8 cellular contexts compared by ENCODE assay signal in genomic region chr11:119092880-119093665, GRCh38. TPM values are rescaled to one million over a fixed set of nuclear protein-coding genes. Genes with fewer than 3 reads are reported as not detected.
A peak's percentile ranks its signal among the peaks of the same experiment; 100 is the strongest.
DNase-seq lines count a peak whose midpoint lies in the region; ATAC-seq and TF ChIP-seq lines count a peak whose summit lies in the region.

No MANE protein-coding gene starts in this region.

- H3K79me2 ChIP-seq in KMS-11 (ENCODE audit: insufficient read depth, low read depth) (peaks cover 24% of the 10 kb centered on the region), mammary epithelial cell (ENCODE audit: insufficient read depth, low read length) (peaks cover 41% of the 10 kb centered on the region)

- DNase-seq in Caco-2 (no peak), mammary epithelial cell (no peak), globus pallidus (ENCODE audit: low spot score) (no peak)

- H4K20me1 ChIP-seq in KMS-11 (ENCODE audit: insufficient read depth) (peaks cover 9% of the 10 kb centered on the region), mammary epithelial cell (ENCODE audit: insufficient read depth, low read length) (no peaks in the 10 kb centered on the region)

- H3K9me3 ChIP-seq in Caco-2, result no peaks in the 10 kb centered on the region
- H3K9me3 ChIP-seq in mammary epithelial cell (replicated peaks; ENCODE audit: insufficient read depth, low read length), result no peaks in the 10 kb centered on the region

- in situ Hi-C loops in mammary epithelial cell (cut with MboI; ENCODE audit: low sequenced_read_pairs in 2 of 2), result no loop called here

- POLR2A ChIA-PET in Caco-2 (lab: Charles Lee), result interaction anchor here (1.2 to 2.9 kb wide), 4 partner anchors 8 to 26 kb away, joined by 12 to 47 read pairs (median 14); partner anchors contain the start of genes HMBS and VPS11

- no peaks in the 10 kb centered on the region for H3K27me3 ChIP-seq in Caco-2 (replicated peaks; ENCODE audit: control insufficient read depth, insufficient read depth, low read length)
- no peaks in the 10 kb centered on the region for H3K27me3 ChIP-seq in KMS-11 (ENCODE audit: insufficient read depth, low read depth)
- H3K27me3 ChIP-seq in mammary epithelial cell (ENCODE audit: insufficient read depth, low read length), result no peaks in the 10 kb centered on the region

- dilution Hi-C loops in mammary epithelial cell (cut with HindIII; ENCODE audit: low sequenced_read_pairs), result no loop called here

- peak overlapping the region; percentile 98 for H3K27ac Mint-ChIP-seq in Caco-2 (ENCODE audit: unreplicated experiment)
- peak overlapping the region; percentile 45 to 94 (median 91) for H3K27ac Mint-ChIP-seq in nephron

- H3K4me3 ChIP-seq in Caco-2 (ENCODE audit: low read depth, low read length) (peak overlapping the region; percentile 95), KMS-11 (IDR thresholded peaks at IDR 0.05; ENCODE audit: insufficient read depth, low read depth, low read length) (no peak overlapping the region), mammary epithelial cell (replicated peaks in 1 of 3; ENCODE audit: insufficient read depth in 1 of 3, low read depth in 2 of 3, low read length in 3 of 3) (peak overlapping the region; percentile 66 to 87 (median 68))

- no peaks in the 10 kb centered on the region for H3K27me3 Mint-ChIP-seq in Caco-2 (ENCODE audit: insufficient read depth, unreplicated experiment)
- H3K27me3 Mint-ChIP-seq in nephron (ENCODE audit: low read depth), result peaks cover 3% of the 10 kb centered on the region

- H3K4me1 ChIP-seq in Caco-2 (peaks cover 15% of the 10 kb centered on the region), KMS-11 (ENCODE audit: low read depth, poor library complexity, severe bottlenecking) (peaks cover 21% of the 10 kb centered on the region), mammary epithelial cell (ENCODE audit: insufficient read depth, low read length) (peaks cover 17% of the 10 kb centered on the region)

- WGBS in mammary epithelial cell (ENCODE audit: low coverage, missing lambda C conversion rate), result 28% methylated on average over 12 of the region's 12 CpGs

- TF ChIP-seq CTCF in Caco-2 (IDR thresholded peaks at IDR 0.05; ENCODE audit: insufficient read depth in 1 of 2, low read depth in 1 of 2, low read length in 1 of 2, severe bottlenecking in 1 of 2, unreplicated experiment in 1 of 2) (no peak), KMS-11 (conservative IDR thresholded peaks at IDR 0.05; ENCODE audit: low read depth, low read length) (no peak), mammary epithelial cell (conservative IDR thresholded peaks at IDR 0.05 in 1 of 2, IDR thresholded peaks at IDR 0.05 in 1 of 2; ENCODE audit: extremely low read depth in 1 of 2, insufficient read depth in 1 of 2, low read depth in 1 of 2, low read length in 2 of 2) (no peak), nephron (IDR thresholded peaks at IDR 0.05; ENCODE audit: unreplicated experiment in 3 of 3) (no peak)

- CTCF ChIA-PET in Caco-2 (lab: Charles Lee), result interaction anchor here (0.9 to 2.2 kb wide), 2 partner anchors 8 to 37 kb away, joined by 3 to 10 read pairs; partner anchors contain the start of gene HMBS
- CTCF ChIA-PET in mammary epithelial cell (lab: Charles Lee; ENCODE audit: low non-redundant PET), result no interaction called here

- no peak overlapping the region for H2AFZ ChIP-seq in KMS-11 (ENCODE audit: low read depth)
- no peak overlapping the region for H2AFZ ChIP-seq in mammary epithelial cell (ENCODE audit: low read depth, low read length)

- H3K4me2 ChIP-seq in KMS-11 (peak overlapping the region; percentile 91), mammary epithelial cell (ENCODE audit: insufficient read depth, low read depth, low read length) (peak overlapping the region; percentile 89)

- H3K9ac ChIP-seq in KMS-11, result peak overlapping the region; percentile 87; the same call in 1 of the 2 replicates
- peak overlapping the region; percentile 69 for H3K9ac ChIP-seq in mammary epithelial cell (ENCODE audit: insufficient read depth, low read length)

- H3K36me3 Mint-ChIP-seq in Caco-2 (ENCODE audit: insufficient read depth, unreplicated experiment), result peaks cover 75% of the 10 kb centered on the region
- H3K36me3 Mint-ChIP-seq in nephron (ENCODE audit: low read depth), result peaks cover 37% of the 10 kb centered on the region

- BruUV-seq in Caco-2 (replicated peaks; lab: Mats Ljungman, UMichigan) (no TSS peak), mammary epithelial cell (replicated peaks; lab: Mats Ljungman, UMichigan) (no TSS peak)

- intact Hi-C loops in Caco-2 (cut with micrococcal nuclease; ENCODE audit: unreplicated experiment) (no loop called here), mammary epithelial cell (cut with micrococcal nuclease) (no loop called here)

- no peaks in the 10 kb centered on the region for H3K9me3 Mint-ChIP-seq in Caco-2 (ENCODE audit: unreplicated experiment)
- no peaks in the 10 kb centered on the region for H3K9me3 Mint-ChIP-seq in nephron

- peak overlapping the region; percentile 69; the same call in 1 of the 2 replicates for H3K27ac ChIP-seq in KMS-11
- peak overlapping the region; percentile 45 for H3K27ac ChIP-seq in mammary epithelial cell (ENCODE audit: insufficient read depth, low read depth, low read length)

- peak overlapping the region; percentile 92 for H3K4me3 Mint-ChIP-seq in Caco-2 (ENCODE audit: unreplicated experiment)
- H3K4me3 Mint-ChIP-seq in nephron, result peak overlapping the region; percentile 91 to 98 (median 97)

- no peak for ATAC-seq in GM18517 (IDR thresholded peaks at IDR 0.05; ENCODE audit: unreplicated experiment)
- ATAC-seq in GM19455 (IDR thresholded peaks at IDR 0.05; ENCODE audit: unreplicated experiment), result no peak
- ATAC-seq in GM21717 (IDR thresholded peaks at IDR 0.05; ENCODE audit: unreplicated experiment), result no peak

- H3K4me1 Mint-ChIP-seq in Caco-2 (ENCODE audit: low read depth, unreplicated experiment) (peaks cover 19% of the 10 kb centered on the region), nephron (peaks cover 41% of the 10 kb centered on the region)

- H3K36me3 ChIP-seq in Caco-2 (ENCODE audit: control insufficient read depth, insufficient read depth, low read length) (peaks cover 9% of the 10 kb centered on the region), KMS-11 (ENCODE audit: insufficient read depth) (0 out of 2 replicates have a peak, but pooled peaks cover 3% of the 10 kb centered on the region), mammary epithelial cell (ENCODE audit: insufficient read depth, low read length) (peaks cover 18% of the 10 kb centered on the region)

RNA-seq across cellular contexts. Expression of gene HMBS, which starts 8.4 kb away (rescaled TPM):
- total RNA-seq in Caco-2 (2022) (94.9 and 95.7 TPM in 2 replicates), mammary epithelial cell (10 to 100 TPM in 1 of 2 donors, 1 to 10 TPM in 1; 8.2 to 40.6 TPM)
- 61.3 TPM for polyA plus RNA-seq in mammary epithelial cell
- polyA minus RNA-seq in mammary epithelial cell, result 69.8 TPM

RNA-seq across cellular contexts. Expression of gene DPAGT1, which starts 8.6 kb away (rescaled TPM):
- total RNA-seq in Caco-2 (2022) (117 and 119 TPM in 2 replicates), mammary epithelial cell (10 to 100 TPM; 22.2 to 49.3 TPM)
- polyA plus RNA-seq in mammary epithelial cell, result 66.1 TPM
- polyA minus RNA-seq in mammary epithelial cell, result 97.3 TPM

RNA-seq across cellular contexts. Expression of gene C2CD2L, which starts 14.1 kb away (rescaled TPM):
- 14.7 and 15.4 TPM in 2 replicates for total RNA-seq in Caco-2 (2022)
- 1 to 10 TPM; 3.2 to 7.2 TPM for total RNA-seq in mammary epithelial cell
- 4.9 TPM for polyA plus RNA-seq in mammary epithelial cell
- polyA minus RNA-seq in mammary epithelial cell, result 17.8 TPM

RNA-seq across cellular contexts. Expression of gene VPS11, which starts 25.5 kb away (rescaled TPM):
- 43.2 and 47.7 TPM in 2 replicates for total RNA-seq in Caco-2 (2022)
- 10 to 100 TPM; 17.6 to 24.3 TPM for total RNA-seq in mammary epithelial cell
- 9.0 TPM for polyA plus RNA-seq in mammary epithelial cell
- polyA minus RNA-seq in mammary epithelial cell, result 41.6 TPM

RNA-seq across cellular contexts. Expression of gene HINFP, which starts 28.3 kb away (rescaled TPM):
- 61.6 and 65.2 TPM in 2 replicates for total RNA-seq in Caco-2 (2022)
- 10 to 100 TPM; 23.7 to 26.8 TPM for total RNA-seq in mammary epithelial cell
- 16.1 TPM for polyA plus RNA-seq in mammary epithelial cell
- polyA minus RNA-seq in mammary epithelial cell, result 21.8 TPM
